In the genomic region with DNA sequence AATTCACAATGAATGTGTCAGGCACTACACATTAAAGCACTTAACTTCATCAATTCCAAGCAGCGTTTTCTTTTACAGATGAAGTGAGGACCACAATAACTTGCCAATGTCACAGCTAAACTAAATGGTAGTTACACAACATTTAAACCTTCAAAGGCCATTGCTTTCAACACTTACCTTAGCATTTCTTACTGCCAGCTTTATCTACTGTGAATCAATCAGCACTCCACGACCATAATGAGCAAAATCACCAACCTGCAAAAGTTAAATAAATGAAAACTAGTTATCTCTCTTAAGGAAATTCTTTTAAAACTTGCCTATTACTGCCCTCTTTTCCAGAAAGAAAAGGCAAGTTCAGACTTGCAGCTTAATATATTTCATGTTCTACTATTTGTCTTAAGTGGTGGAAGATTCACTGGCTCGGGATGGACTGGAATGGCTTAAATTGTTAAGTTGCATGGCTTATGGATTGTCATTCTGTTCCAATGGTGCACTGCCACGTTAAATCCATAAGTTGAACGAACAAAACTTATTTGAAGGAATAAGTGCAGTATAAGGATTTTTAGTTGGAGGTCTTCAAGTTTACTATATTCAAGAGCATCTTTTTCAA, we compare ENCODE assay signal across 1 cellular context.
TF ChIP-seq lines count a peak whose summit lies in the region.

No MANE protein-coding gene starts in this region.

TF ChIP-seq in A549, 52 proteins besides CTCF, POLR2A, EP300 and RAD21 (continued from another document):
- TF ChIP-seq, protein P1, sequence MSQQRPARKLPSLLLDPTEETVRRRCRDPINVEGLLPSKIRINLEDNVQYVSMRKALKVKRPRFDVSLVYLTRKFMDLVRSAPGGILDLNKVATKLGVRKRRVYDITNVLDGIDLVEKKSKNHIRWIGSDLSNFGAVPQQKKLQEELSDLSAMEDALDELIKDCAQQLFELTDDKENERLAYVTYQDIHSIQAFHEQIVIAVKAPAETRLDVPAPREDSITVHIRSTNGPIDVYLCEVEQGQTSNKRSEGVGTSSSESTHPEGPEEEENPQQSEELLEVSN (IDR thresholded peaks at IDR 0.05; ENCODE audit: borderline replicate concordance, low read depth): no peak
- TF ChIP-seq JUNB (IDR thresholded peaks at IDR 0.05) (no peak), ZC3H11A (IDR thresholded peaks at IDR 0.05) (no peak), HOXB5 (CRISPR knock-in tag; IDR thresholded peaks at IDR 0.05) (no peak), ZFP36 (IDR thresholded peaks at IDR 0.05; ENCODE audit: borderline replicate concordance, partially characterized antibody) (no peak), TFCP2L1 (CRISPR knock-in tag; IDR thresholded peaks at IDR 0.05) (no peak), ZSCAN20 (CRISPR knock-in tag; IDR thresholded peaks at IDR 0.05) (no peak), MYC (IDR thresholded peaks at IDR 0.05; ENCODE audit: borderline replicate concordance, low read length) (no peak), MAZ (IDR thresholded peaks at IDR 0.05; ENCODE audit: borderline replicate concordance, low read depth, low read length) (no peak)
- TF ChIP-seq, protein P2, sequence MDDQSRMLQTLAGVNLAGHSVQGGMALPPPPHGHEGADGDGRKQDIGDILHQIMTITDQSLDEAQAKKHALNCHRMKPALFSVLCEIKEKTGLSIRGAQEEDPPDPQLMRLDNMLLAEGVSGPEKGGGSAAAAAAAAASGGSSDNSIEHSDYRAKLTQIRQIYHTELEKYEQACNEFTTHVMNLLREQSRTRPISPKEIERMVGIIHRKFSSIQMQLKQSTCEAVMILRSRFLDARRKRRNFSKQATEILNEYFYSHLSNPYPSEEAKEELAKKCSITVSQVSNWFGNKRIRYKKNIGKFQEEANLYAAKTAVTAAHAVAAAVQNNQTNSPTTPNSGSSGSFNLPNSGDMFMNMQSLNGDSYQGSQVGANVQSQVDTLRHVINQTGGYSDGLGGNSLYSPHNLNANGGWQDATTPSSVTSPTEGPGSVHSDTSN (IDR thresholded peaks at IDR 0.05): no peak
